ENCODE assay signal across 21 cellular contexts in the genomic region with DNA sequence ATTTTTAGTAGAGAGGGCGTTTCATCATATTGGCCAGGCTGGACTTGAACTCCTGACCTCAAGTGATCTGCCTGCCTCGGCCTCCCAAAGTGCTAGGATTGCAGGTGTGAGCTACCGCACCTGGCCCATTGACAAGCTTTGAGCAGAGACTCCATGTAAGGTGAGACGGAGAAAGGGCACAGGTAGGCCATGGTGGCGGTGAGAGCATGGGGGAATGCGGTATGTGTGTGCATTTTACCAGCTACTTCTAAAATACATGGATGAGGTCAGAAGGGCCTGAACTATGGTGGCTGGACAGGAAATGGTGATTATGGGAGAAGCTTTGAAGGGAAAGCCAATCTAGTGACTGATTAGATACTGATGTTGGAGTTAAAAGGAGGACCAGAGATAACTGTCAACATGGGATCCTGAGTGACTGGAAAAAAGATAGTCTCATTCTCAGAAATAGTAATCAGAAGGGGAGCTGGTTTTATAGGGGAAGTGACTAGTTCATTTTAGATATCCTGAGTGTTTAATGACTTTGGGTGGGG. TPM values are rescaled to one million over a fixed set of nuclear protein-coding genes. Genes with fewer than 3 reads are reported as not detected.
"Had no signal": no experiment of that assay in that cellular context is flagged by ENCODE, and none has a peak within 500 bp of the region (broad histone marks: within the 10 kb centered on the region; RNA-seq: fewer than 3 reads in every experiment).

No MANE protein-coding gene starts in this region.

- H3K4me3 Mint-ChIP-seq: endodermal cell; naive thymus-derived CD8-positive, alpha-beta T cell; neural crest cell; stimulated activated naive B cell treated with anti-CD40 and anti-IgM and Interleukin-4, amounts not matched to agents 10 μg/mL and 1 μg/mL and 100 μg/mL, for 72 hours; stimulated activated naive CD8-positive, alpha-beta T cell treated with anti-CD3 and anti-CD28 coated beads, Interleukin-15, amount 100 ng/mL, for 72 hours had no signal

- H3K27me3 ChIP-seq: foreskin keratinocyte, hepatocyte, right atrium auricular region, sigmoid colon, testis, tibial nerve, upper lobe of right lung, vagina had no signal

- H3K79me2 ChIP-seq: hepatocyte had no signal

- H3K4me2 ChIP-seq: hepatocyte had no signal

- H3K27ac ChIP-seq: hepatocyte, right atrium auricular region, sigmoid colon, skin epidermis, testis, tibial nerve, upper lobe of right lung, vagina had no signal

- H3K4me3 ChIP-seq: hepatocyte, mucosa of descending colon, right atrium auricular region, sigmoid colon, skin epidermis, testis, tibial nerve, upper lobe of right lung, vagina had no signal

- H3K9me3 ChIP-seq: mucosa of descending colon, right atrium auricular region, sigmoid colon, testis, tibial nerve, upper lobe of right lung, vagina had no signal

- H3K4me1 ChIP-seq: right atrium auricular region, sigmoid colon, testis, upper lobe of right lung, vagina had no signal

- DNase-seq: effector CD4-positive, alpha-beta T cell; endodermal cell; erythroblast; foreskin keratinocyte; mucosa of descending colon; naive thymus-derived CD8-positive, alpha-beta T cell; posterior cingulate gyrus; sigmoid colon; stimulated activated CD4-positive, alpha-beta T cell treated with anti-CD3 and anti-CD28 coated beads, Interleukin-2, amount 100 ng/mL, for 24 hours; stimulated activated CD4-positive, alpha-beta T cell treated with anti-CD3 and anti-CD28 coated beads, Interleukin-4, amount 100 ng/mL, for 4 hours; stimulated activated naive B cell treated with anti-CD40 and anti-IgM and Interleukin-4, amounts not matched to agents 10 μg/mL and 1 μg/mL and 100 μg/mL, for 72 hours; stimulated activated naive CD8-positive, alpha-beta T cell treated with anti-CD3 and anti-CD28 coated beads, Interleukin-15, amount 100 ng/mL, for 72 hours; testis; upper lobe of right lung had no signal

- H3K36me3 ChIP-seq: right atrium auricular region, sigmoid colon, tibial nerve, upper lobe of right lung, vagina had no signal

- ATAC-seq: foreskin keratinocyte; mucosa of descending colon; naive thymus-derived CD8-positive, alpha-beta T cell; stimulated activated naive B cell treated with anti-CD40 and anti-IgM and Interleukin-4, amounts not matched to agents 10 μg/mL and 1 μg/mL and 100 μg/mL, for 72 hours; stimulated activated naive CD8-positive, alpha-beta T cell treated with anti-CD3 and anti-CD28 coated beads, Interleukin-15, amount 100 ng/mL, for 72 hours; upper lobe of right lung had no signal

- H2AFZ ChIP-seq: hepatocyte had no signal

- H3K4me1 Mint-ChIP-seq: stimulated activated naive CD8-positive, alpha-beta T cell treated with anti-CD3 and anti-CD28 coated beads, Interleukin-15, amount 100 ng/mL, for 72 hours had no signal

- H3K9me3 Mint-ChIP-seq: endodermal cell; neural crest cell; stimulated activated naive B cell treated with anti-CD40 and anti-IgM and Interleukin-4, amounts not matched to agents 10 μg/mL and 1 μg/mL and 100 μg/mL, for 72 hours; stimulated activated naive CD8-positive, alpha-beta T cell treated with anti-CD3 and anti-CD28 coated beads, Interleukin-15, amount 100 ng/mL, for 72 hours had no signal

- H3K27ac Mint-ChIP-seq: endodermal cell; naive thymus-derived CD8-positive, alpha-beta T cell; stimulated activated naive B cell treated with anti-CD40 and anti-IgM and Interleukin-4, amounts not matched to agents 10 μg/mL and 1 μg/mL and 100 μg/mL, for 72 hours; stimulated activated naive CD8-positive, alpha-beta T cell treated with anti-CD3 and anti-CD28 coated beads, Interleukin-15, amount 100 ng/mL, for 72 hours had no signal

- FAIRE-seq: endothelial cell of umbilical vein had no signal

- H3K36me3 Mint-ChIP-seq: naive thymus-derived CD8-positive, alpha-beta T cell; stimulated activated naive B cell treated with anti-CD40 and anti-IgM and Interleukin-4, amounts not matched to agents 10 μg/mL and 1 μg/mL and 100 μg/mL, for 72 hours had no signal

RNA-seq across cellular contexts. Expression of a gene that starts 21.9 kb away (rescaled TPM):
- total RNA-seq: naive thymus-derived CD8-positive, alpha-beta T cell had no signal
- polyA plus RNA-seq: naive thymus-derived CD8-positive, alpha-beta T cell had no signal
